24 cellular contexts compared by ENCODE assay signal in genomic region chr10:59376817-59377340, GRCh38. TPM values are rescaled to one million over a fixed set of nuclear protein-coding genes. Genes with fewer than 3 reads are reported as not detected.
"Had no signal": no experiment of that assay in that cellular context is flagged by ENCODE, and none has a peak within 500 bp of the region (broad histone marks: within the 10 kb centered on the region; RNA-seq: fewer than 3 reads in every experiment).

No MANE protein-coding gene starts in this region.

- H3K27ac Mint-ChIP-seq: endodermal cell; naive thymus-derived CD4-positive, alpha-beta T cell; nephron progenitor cell; stimulated activated effector memory CD8-positive, alpha-beta T cell treated with anti-CD3 and anti-CD28 coated beads, Interleukin-12 subunit alpha, Interleukin-12 subunit beta, amount 100 ng/mL, for 72 hours; stimulated activated naive CD8-positive, alpha-beta T cell treated with anti-CD3 and anti-CD28 coated beads, Interleukin-15, Interleukin-2, amounts not matched to agents 100 ng/mL and 50 ng/mL, for 24 hours had no signal

- H3K27ac ChIP-seq: heart right ventricle, left ventricle myocardium inferior, lower lobe of right lung, neutrophil, psoas muscle, right atrium auricular region, tibial artery, upper lobe of left lung, uterus had no signal

- H3K4me1 Mint-ChIP-seq: naive thymus-derived CD4-positive, alpha-beta T cell; nephron progenitor cell; stimulated activated effector memory CD8-positive, alpha-beta T cell treated with anti-CD3 and anti-CD28 coated beads, Interleukin-12 subunit alpha, Interleukin-12 subunit beta, amount 100 ng/mL, for 72 hours had no signal

- ATAC-seq: left cardiac atrium; lower lobe of right lung; naive thymus-derived CD4-positive, alpha-beta T cell; stimulated activated effector memory CD8-positive, alpha-beta T cell treated with anti-CD3 and anti-CD28 coated beads, Interleukin-12 subunit alpha, Interleukin-12 subunit beta, amount 100 ng/mL, for 72 hours had no signal

- H3K27me3 ChIP-seq: heart right ventricle, neutrophil, right atrium auricular region, tibial artery, upper lobe of left lung, uterus had no signal

- H3K36me3 ChIP-seq: heart right ventricle, left ventricle myocardium inferior, lower lobe of right lung, neutrophil, right atrium auricular region, tibial artery, upper lobe of left lung, uterus had no signal

- H3K4me3 ChIP-seq: coronary artery, heart right ventricle, left ventricle myocardium inferior, lower lobe of right lung, psoas muscle, right atrium auricular region, smooth muscle cell, tibial artery, upper lobe of left lung, uterus had no signal

- DNase-seq: effector CD4-positive, alpha-beta T cell; endodermal cell; heart right ventricle; left cardiac atrium; left ventricle myocardium inferior; lower lobe of right lung; mesendoderm; naive thymus-derived CD4-positive, alpha-beta T cell; nephron progenitor cell; psoas muscle; stimulated activated CD4-positive, alpha-beta T cell treated with anti-CD3 and anti-CD28 coated beads, Interleukin-4, amount 100 ng/mL, for 1 hour; stimulated activated CD8-positive, alpha-beta memory T cell treated with anti-CD3 and anti-CD28 coated beads, Interleukin-4, amount 100 ng/mL, for 48 hours; tibial artery; upper lobe of left lung; uterus had no signal

- H3K36me3 Mint-ChIP-seq: naive thymus-derived CD4-positive, alpha-beta T cell; stimulated activated effector memory CD8-positive, alpha-beta T cell treated with anti-CD3 and anti-CD28 coated beads, Interleukin-12 subunit alpha, Interleukin-12 subunit beta, amount 100 ng/mL, for 72 hours had no signal

- H3K4me3 Mint-ChIP-seq: endodermal cell; naive thymus-derived CD4-positive, alpha-beta T cell; nephron progenitor cell; stimulated activated effector memory CD8-positive, alpha-beta T cell treated with anti-CD3 and anti-CD28 coated beads, Interleukin-12 subunit alpha, Interleukin-12 subunit beta, amount 100 ng/mL, for 72 hours; stimulated activated naive CD8-positive, alpha-beta T cell treated with anti-CD3 and anti-CD28 coated beads, Interleukin-15, Interleukin-2, amounts not matched to agents 100 ng/mL and 50 ng/mL, for 24 hours had no signal

- H3K27me3 Mint-ChIP-seq: stimulated activated naive CD8-positive, alpha-beta T cell treated with anti-CD3 and anti-CD28 coated beads, Interleukin-15, Interleukin-2, amounts not matched to agents 100 ng/mL and 50 ng/mL, for 24 hours had no signal

- H3K9me3 ChIP-seq: lower lobe of right lung, neutrophil, psoas muscle, tibial artery, upper lobe of left lung, uterus had no signal

- FAIRE-seq: endothelial cell of umbilical vein, keratinocyte had no signal

- H3K9me3 Mint-ChIP-seq: endodermal cell; nephron progenitor cell; stimulated activated naive CD8-positive, alpha-beta T cell treated with anti-CD3 and anti-CD28 coated beads, Interleukin-15, Interleukin-2, amounts not matched to agents 100 ng/mL and 50 ng/mL, for 24 hours had no signal

- H3K4me1 ChIP-seq: lower lobe of right lung, upper lobe of left lung, uterus had no signal

RNA-seq across cellular contexts. Expression of gene FAM13C, which starts 14.5 kb away (rescaled TPM):
- total RNA-seq: endothelial cell of umbilical vein; mononuclear cell; naive thymus-derived CD4-positive, alpha-beta T cell; smooth muscle cell had no signal
- polyA plus RNA-seq: naive thymus-derived CD4-positive, alpha-beta T cell; smooth muscle cell had no signal
